ENCODE assay signal across 17 cellular contexts in genomic region chr9:90825586-90825985, GRCh38. TPM values are rescaled to one million over a fixed set of nuclear protein-coding genes. Genes with fewer than 3 reads are reported as not detected.
DNase-seq lines count a peak whose midpoint lies in the region; ATAC-seq, FAIRE-seq and TF ChIP-seq lines count a peak whose summit lies in the region.
"Had no signal": no experiment of that assay in that cellular context is flagged by ENCODE, and none has a peak within 500 bp of the region (broad histone marks: within the 10 kb centered on the region; RNA-seq: fewer than 3 reads in every experiment).

No MANE protein-coding gene starts in this region.

- ATAC-seq in stimulated activated naive B cell treated with anti-CD40 and anti-IgM and Interleukin-4, amounts not matched to agents 10 μg/mL and 1 μg/mL and 100 μg/mL, for 72 hours (replicated peaks), result no peak
- ATAC-seq in GM21360 (IDR thresholded peaks at IDR 0.05; ENCODE audit: unreplicated experiment), result no peak

- H3K4me3 ChIP-seq in NB4 (ENCODE audit: low read depth, low read length) (no peak overlapping the region), bronchial epithelial cell (ENCODE audit: low read depth, low read length) (no peak overlapping the region)
- H3K4me3 ChIP-seq: PC-9 had no signal

- H3K27me3 ChIP-seq in bronchial epithelial cell (ENCODE audit: control insufficient read depth, insufficient read depth, low read length), result no peaks in the 10 kb centered on the region

- DNase-seq in activated CD8-positive, alpha-beta memory T cell treated with anti-CD3 and anti-CD28 coated beads for 24 hours, result peak; percentile 3
- no peak for DNase-seq in activated CD8-positive, alpha-beta memory T cell treated with anti-CD3 and anti-CD28 coated beads, Interleukin-2, amount 50 U/mL, for 4 hours
- DNase-seq in NB4 (ENCODE audit: low read depth), result peak; percentile 57
- no peak for DNase-seq in bronchial epithelial cell (ENCODE audit: low read depth)
- no peak for DNase-seq in stimulated activated naive B cell treated with anti-CD40 and anti-IgM and Interleukin-4, amounts not matched to agents 10 μg/mL and 1 μg/mL and 100 μg/mL, for 72 hours
- no peak for DNase-seq in NCI-H226
- no peak for DNase-seq in GM19240 (ENCODE audit: insufficient read length, low spot score)
- DNase-seq: 8988T; Caco-2; DMS53; NCI-H1048; NCI-H2107; NCI-H69; NK-92 treated with Interleukin-12 subunit alpha and Interleukin-12 subunit beta, amount 100 ng/mL, for 24 hours; PC-9 had no signal

- peaks cover 3% of the 10 kb centered on the region for H3K36me3 ChIP-seq in bronchial epithelial cell (ENCODE audit: control insufficient read depth, insufficient read depth, low read length)

- H3K4me1 Mint-ChIP-seq in stimulated activated naive B cell treated with anti-CD40 and anti-IgM and Interleukin-4, amounts not matched to agents 10 μg/mL and 1 μg/mL and 100 μg/mL, for 72 hours, result peaks cover 52 to 80% of the 10 kb centered on the region in 2 donors

- H3K4me3 Mint-ChIP-seq in stimulated activated naive B cell treated with anti-CD40 and anti-IgM and Interleukin-4, amounts not matched to agents 10 μg/mL and 1 μg/mL and 100 μg/mL, for 72 hours, result no peak overlapping the region

- FAIRE-seq in bronchial epithelial cell (lab: Jason Lieb, UNC), result peak; percentile 7
- FAIRE-seq: H1 had no signal

- H3K36me3 Mint-ChIP-seq in stimulated activated naive B cell treated with anti-CD40 and anti-IgM and Interleukin-4, amounts not matched to agents 10 μg/mL and 1 μg/mL and 100 μg/mL, for 72 hours, result peaks cover 29 to 45% of the 10 kb centered on the region in 2 donors

- H3K27me3 Mint-ChIP-seq in stimulated activated naive B cell treated with anti-CD40 and anti-IgM and Interleukin-4, amounts not matched to agents 10 μg/mL and 1 μg/mL and 100 μg/mL, for 72 hours, result no peaks in the 10 kb centered on the region

- H3K9me3 Mint-ChIP-seq in stimulated activated naive B cell treated with anti-CD40 and anti-IgM and Interleukin-4, amounts not matched to agents 10 μg/mL and 1 μg/mL and 100 μg/mL, for 72 hours, result peaks cover 8 to 14% of the 10 kb centered on the region in 2 donors

- no peak for TF ChIP-seq CTCF in NB4 (IDR thresholded peaks at IDR 0.05; ENCODE audit: low read depth, low read length)
- TF ChIP-seq CTCF in bronchial epithelial cell (IDR thresholded peaks at IDR 0.05; ENCODE audit: insufficient read depth, low read length, severe bottlenecking), result no peak

- no peak for TF ChIP-seq POLR2A in NB4 (IDR thresholded peaks at IDR 0.05; ENCODE audit: extremely low read depth, insufficient read length)

- H3K27ac Mint-ChIP-seq in stimulated activated naive B cell treated with anti-CD40 and anti-IgM and Interleukin-4, amounts not matched to agents 10 μg/mL and 1 μg/mL and 100 μg/mL, for 72 hours, result peak overlapping the region; percentile 28

RNA-seq across cellular contexts. Expression of gene SYK, which starts 24.0 kb away (rescaled TPM):
- 29.2 and 29.7 TPM in 2 replicates for total RNA-seq in bronchial epithelial cell

Comparison
In these comparisons a context has a peak if more than half of its experiments do, and no peak if none do; other contexts are left out.
1. DNase-seq: peak in activated CD8-positive, alpha-beta memory T cell treated with anti-CD3 and anti-CD28 coated beads for 24 hours (single experiment) and NB4 (single experiment); none in activated CD8-positive, alpha-beta memory T cell treated with anti-CD3 and anti-CD28 coated beads, Interleukin-2, amount 50 U/mL, for 4 hours (single experiment), bronchial epithelial cell (single experiment), stimulated activated naive B cell treated with anti-CD40 and anti-IgM and Interleukin-4, amounts not matched to agents 10 μg/mL and 1 μg/mL and 100 μg/mL, for 72 hours (single experiment), NCI-H226 (single experiment) and GM19240 (single experiment).